ENCODE assay signal across 14 cellular contexts in the genomic region with DNA sequence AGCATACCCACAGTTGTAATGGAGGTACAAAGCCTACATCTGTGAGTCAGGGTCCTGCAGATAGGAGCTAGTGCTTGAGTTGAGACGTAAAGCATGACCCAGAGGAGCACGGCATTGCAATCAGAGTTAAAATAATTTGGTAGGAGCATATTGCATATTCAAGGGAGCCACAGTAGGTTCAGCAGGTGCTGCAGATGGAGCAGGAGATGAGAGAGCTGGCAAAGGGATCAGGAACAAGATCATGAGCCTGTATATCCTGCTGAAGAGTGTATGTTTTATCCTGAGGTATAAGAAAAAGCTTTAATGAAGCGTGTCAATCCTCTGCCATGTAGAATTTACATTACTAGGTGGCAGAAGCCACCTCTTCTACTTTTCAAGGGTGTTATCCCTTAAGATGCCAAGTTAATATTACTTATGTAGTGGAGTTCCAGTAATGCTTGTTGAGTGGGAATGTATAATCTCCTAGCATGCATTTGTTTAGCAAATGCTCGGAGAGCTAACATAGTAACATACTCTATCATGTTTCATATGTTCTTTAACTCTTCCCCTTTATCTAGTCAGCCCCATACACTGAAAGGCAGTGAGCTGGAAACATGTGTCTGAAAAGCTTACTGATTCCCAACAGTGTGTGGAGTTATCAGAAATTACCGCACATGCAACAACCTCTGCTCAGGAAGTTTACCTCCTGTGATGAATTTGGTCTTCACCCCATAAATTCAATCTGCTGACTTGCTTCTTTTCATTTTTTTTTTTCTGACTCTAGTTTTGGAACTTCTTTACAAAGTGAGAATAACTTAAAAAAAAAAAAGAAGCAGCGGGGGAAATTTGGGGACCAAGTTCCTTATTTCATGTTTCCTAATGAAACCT.
A peak's percentile ranks its signal among the peaks of the same experiment; 100 is the strongest.
DNase-seq lines count a peak whose midpoint lies in the region; ATAC-seq, FAIRE-seq and TF ChIP-seq lines count a peak whose summit lies in the region.
"Had no signal": no experiment of that assay in that cellular context is flagged by ENCODE, and none has a peak within 500 bp of the region (broad histone marks: within the 10 kb centered on the region; RNA-seq: fewer than 3 reads in every experiment).

No MANE protein-coding gene starts in this region.

- TF ChIP-seq CTCF in activated B cell treated with CpG ODN at 0.5 μM for 24 hours (IDR thresholded peaks at IDR 0.05) (no peak), GM10248 (IDR thresholded peaks at IDR 0.05; ENCODE audit: control extremely low read depth, extremely low read depth, low read depth, missing control alignments) (no peak), foreskin fibroblast (IDR thresholded peaks at IDR 0.05; ENCODE audit: low read depth, low read length) (no peak)

- peaks cover 11% of the 10 kb centered on the region for H3K9me3 Mint-ChIP-seq in activated B cell treated with CpG ODN at 0.5 μM for 24 hours

- peaks cover 40% of the 10 kb centered on the region for H3K4me1 Mint-ChIP-seq in activated B cell treated with CpG ODN at 0.5 μM for 24 hours

- H3K27me3 Mint-ChIP-seq in activated B cell treated with CpG ODN at 0.5 μM for 24 hours = no peaks in the 10 kb centered on the region

- ATAC-seq in GM18502 (IDR thresholded peaks at IDR 0.05; ENCODE audit: poor library complexity, unreplicated experiment) = peak; percentile 44
- ATAC-seq in GM21447 (IDR thresholded peaks at IDR 0.05; ENCODE audit: unreplicated experiment) = peak; percentile 31
- peak; percentile 22 for ATAC-seq in HG03066 (IDR thresholded peaks at IDR 0.05; ENCODE audit: low read depth, unreplicated experiment)
- ATAC-seq in activated B cell treated with CpG ODN at 0.5 μM for 24 hours (ENCODE audit: low read depth) = peak; percentile 72
- ATAC-seq: activated T-cell treated with anti-CD3 and anti-CD28 coated beads, Interleukin-2, amount 50 U/mL, for 72 hours; heart left ventricle; lower lobe of right lung had no signal

- no peak for DNase-seq in activated B cell treated with CpG ODN at 0.5 μM for 24 hours
- no peak for DNase-seq in GM10248 (ENCODE audit: extremely low spot score)
- no peak for DNase-seq in foreskin fibroblast
- no peak for DNase-seq in activated CD4-positive, CD25-positive, alpha-beta regulatory T cell treated with anti-CD3 and anti-CD28 coated beads, Interleukin-2, amount 50 U/mL, for 72 hours
- no peak for DNase-seq in frontal cortex (ENCODE audit: low spot score in 2 of 2)
- DNase-seq: activated CD4-positive, alpha-beta T cell treated with anti-CD3 and anti-CD28 coated beads for 1 hour; activated T-cell treated with anti-CD3 and anti-CD28 coated beads, Interleukin-2, amount 50 U/mL, for 72 hours; brain microvascular endothelial cell; heart left ventricle; lower lobe of right lung; stimulated activated CD4-positive, alpha-beta T cell treated with anti-CD3 and anti-CD28 coated beads, Interleukin-15, amount 100 ng/mL, for 24 hours had no signal

- POLR2A ChIA-PET in activated B cell treated with CpG ODN at 0.5 μM for 24 hours (lab: Charles Lee) (interaction anchor here (0.6 kb wide), 1 partner anchor 339 kb away, joined by 3 read pairs; no protein-coding TSS in a partner anchor), GM10248 (lab: Yijun Ruan, JAX) (no interaction called here)

- H3K4me3 ChIP-seq in foreskin fibroblast (ENCODE audit: low read depth in 1 of 2, low read length in 2 of 2) = no peak overlapping the region
- H3K4me3 ChIP-seq: heart left ventricle, lower lobe of right lung had no signal

- CTCF ChIA-PET in activated B cell treated with CpG ODN at 0.5 μM for 24 hours (lab: Charles Lee) (no interaction called here), GM10248 (lab: Yijun Ruan, JAX) (interaction anchor here (1.4 kb wide), 1 partner anchor 22 kb away, joined by 3 read pairs; no protein-coding TSS in a partner anchor)

- intact Hi-C loops in activated B cell treated with CpG ODN at 0.5 μM for 24 hours (cut with micrococcal nuclease) = no loop called here

- H3K36me3 Mint-ChIP-seq in activated B cell treated with CpG ODN at 0.5 μM for 24 hours (ENCODE audit: low read depth) = no peaks in the 10 kb centered on the region

- peak overlapping the region; percentile 42 for H3K4me3 Mint-ChIP-seq in activated B cell treated with CpG ODN at 0.5 μM for 24 hours
- H3K4me3 Mint-ChIP-seq: activated T-cell treated with anti-CD3 and anti-CD28 coated beads, Interleukin-2, amount 50 U/mL, for 72 hours had no signal

- H3K27ac Mint-ChIP-seq in activated B cell treated with CpG ODN at 0.5 μM for 24 hours = peak overlapping the region; percentile 73
- H3K27ac Mint-ChIP-seq: activated T-cell treated with anti-CD3 and anti-CD28 coated beads, Interleukin-2, amount 50 U/mL, for 72 hours had no signal

- FAIRE-seq in frontal cortex (lab: Jason Lieb, UNC) = no peak

Comparison
In these comparisons a context has a peak if more than half of its experiments do, and no peak if none do; other contexts are left out.
1. ATAC-seq: peak in every context shown above with its lines; median percentile 72 in activated B cell treated with CpG ODN at 0.5 μM for 24 hours; 44 in GM18502; 31 in GM21447; 22 in HG03066.